29 cellular contexts compared by ENCODE assay signal in the genomic region with DNA sequence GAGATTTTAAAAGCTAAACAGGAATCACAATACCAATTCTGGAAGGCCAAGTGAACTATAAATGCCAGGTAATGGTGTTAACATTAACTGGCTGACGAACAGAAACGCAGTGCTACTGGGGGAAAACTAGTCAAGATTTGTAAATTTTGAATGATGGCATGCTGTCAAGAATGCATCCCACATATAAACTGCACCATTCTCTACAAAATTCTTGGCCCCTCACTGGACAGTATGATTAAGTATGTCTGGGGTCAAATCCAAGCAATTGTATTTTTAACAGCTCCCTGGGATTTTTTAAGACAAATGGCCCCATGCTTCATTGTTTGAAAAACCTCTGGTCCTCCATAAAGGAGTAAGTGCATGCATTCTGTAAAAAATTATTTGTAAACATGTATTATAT.
"Had no signal": no experiment of that assay in that cellular context is flagged by ENCODE, and none has a peak within 500 bp of the region (broad histone marks: within the 10 kb centered on the region; RNA-seq: fewer than 3 reads in every experiment).

No MANE protein-coding gene starts in this region.

- H3K27me3 ChIP-seq: testis, thyroid gland, tibial nerve, upper lobe of left lung, upper lobe of right lung, uterus, vagina had no signal

- FAIRE-seq: urothelium cell line had no signal

- H3K9me3 ChIP-seq: suprapubic skin, testis, thoracic aorta, thyroid gland, tibial artery, transverse colon, upper lobe of left lung, upper lobe of right lung, uterus, vagina had no signal

- H3K4me1 ChIP-seq: stomach, suprapubic skin, testis, thyroid gland, tibial artery, tibial nerve, transverse colon, upper lobe of right lung, uterus, vagina had no signal

- H3K4me1 Mint-ChIP-seq: stimulated activated effector memory CD8-positive, alpha-beta T cell treated with anti-CD3 and anti-CD28 coated beads, Interleukin-12 subunit alpha, Interleukin-12 subunit beta, amount 100 ng/mL, for 72 hours; stimulated activated memory B cell treated with anti-CD40 and anti-IgM and Interleukin-4, amounts not matched to agents 10 μg/mL and 1 μg/mL and 100 μg/mL, for 72 hours; stimulated activated naive B cell treated with anti-CD40 and anti-IgM and Interleukin-4, amounts not matched to agents 10 μg/mL and 1 μg/mL and 100 μg/mL, for 72 hours had no signal

- H3K27me3 Mint-ChIP-seq: stimulated activated naive CD8-positive, alpha-beta T cell treated with anti-CD3 and anti-CD28 coated beads, Interleukin-15, amount 100 ng/mL, for 72 hours had no signal

- H3K27ac Mint-ChIP-seq: stimulated activated effector memory CD8-positive, alpha-beta T cell treated with anti-CD3 and anti-CD28 coated beads, Interleukin-12 subunit alpha, Interleukin-12 subunit beta, amount 100 ng/mL, for 72 hours; stimulated activated memory B cell treated with anti-CD40 and anti-IgM and Interleukin-4, amounts not matched to agents 10 μg/mL and 1 μg/mL and 100 μg/mL, for 72 hours; stimulated activated naive B cell treated with anti-CD40 and anti-IgM and Interleukin-4, amounts not matched to agents 10 μg/mL and 1 μg/mL and 100 μg/mL, for 72 hours; stimulated activated naive CD8-positive, alpha-beta T cell treated with anti-CD3 and anti-CD28 coated beads, Interleukin-15, amount 100 ng/mL, for 72 hours; stimulated activated naive CD8-positive, alpha-beta T cell treated with anti-CD3 and anti-CD28 coated beads, Interleukin-15, Interleukin-2, amounts not matched to agents 100 ng/mL and 50 ng/mL, for 24 hours; type B pancreatic cell had no signal

- DNase-seq: stimulated activated CD4-positive, alpha-beta T cell treated with anti-CD3 and anti-CD28 coated beads, Interleukin-2, amount 100 ng/mL, for 48 hours; stimulated activated CD4-positive, alpha-beta T cell treated with anti-CD3 and anti-CD28 coated beads, Interleukin-4, amount 100 ng/mL, for 1 hour; stimulated activated CD4-positive, alpha-beta T cell treated with anti-CD3 and anti-CD28 coated beads, Interleukin-4, amount 100 ng/mL, for 24 hours; stimulated activated CD4-positive, alpha-beta T cell treated with anti-CD3 and anti-CD28 coated beads, Interleukin-4, amount 100 ng/mL, for 4 hours; stimulated activated CD8-positive, alpha-beta memory T cell treated with anti-CD3 and anti-CD28 coated beads, Interleukin-4, amount 100 ng/mL, for 48 hours; stimulated activated naive B cell treated with anti-CD40 and anti-IgM and Interleukin-4, amounts not matched to agents 10 μg/mL and 1 μg/mL and 100 μg/mL, for 72 hours; stimulated activated naive CD4-positive, alpha-beta T cell; stimulated activated naive CD4-positive, alpha-beta T cell treated with Interleukin-2 at 50 U/mL for 16 hours; stimulated activated naive CD8-positive, alpha-beta T cell treated with anti-CD3 and anti-CD28 coated beads, Interleukin-15, amount 100 ng/mL, for 72 hours; stimulated activated naive CD8-positive, alpha-beta T cell treated with anti-CD3 and anti-CD28 coated beads, Interleukin-15, Interleukin-2, amounts not matched to agents 100 U/mL and 50 U/mL, for 24 hours; stomach; substantia nigra; testis; thyroid gland; tibial artery; transverse colon; trophoblast cell; upper lobe of left lung; upper lobe of right lung; uterus had no signal

- H3K36me3 ChIP-seq: stomach, suprapubic skin, thoracic aorta, thyroid gland, tibial artery, tibial nerve, transverse colon, upper lobe of left lung, upper lobe of right lung, uterus, vagina had no signal

- H3K4me3 ChIP-seq: stomach, suprapubic skin, testis, thoracic aorta, thyroid gland, tibial artery, tibial nerve, transverse colon, upper lobe of left lung, upper lobe of right lung, uterus, vagina had no signal

- H3K36me3 Mint-ChIP-seq: stimulated activated effector memory CD8-positive, alpha-beta T cell treated with anti-CD3 and anti-CD28 coated beads, Interleukin-12 subunit alpha, Interleukin-12 subunit beta, amount 100 ng/mL, for 72 hours; stimulated activated memory B cell treated with anti-CD40 and anti-IgM and Interleukin-4, amounts not matched to agents 10 μg/mL and 1 μg/mL and 100 μg/mL, for 72 hours; type B pancreatic cell had no signal

- H3K27ac ChIP-seq: stomach, suprapubic skin, testis, thoracic aorta, thyroid gland, tibial artery, tibial nerve, transverse colon, upper lobe of left lung, upper lobe of right lung, uterus, vagina had no signal

- H3K9me3 Mint-ChIP-seq: stimulated activated effector memory CD8-positive, alpha-beta T cell treated with anti-CD3 and anti-CD28 coated beads, Interleukin-12 subunit alpha, Interleukin-12 subunit beta, amount 100 ng/mL, for 72 hours; stimulated activated naive CD8-positive, alpha-beta T cell treated with anti-CD3 and anti-CD28 coated beads, Interleukin-15, amount 100 ng/mL, for 72 hours; stimulated activated naive CD8-positive, alpha-beta T cell treated with anti-CD3 and anti-CD28 coated beads, Interleukin-15, Interleukin-2, amounts not matched to agents 100 ng/mL and 50 ng/mL, for 24 hours; type B pancreatic cell had no signal

- H3K4me3 Mint-ChIP-seq: stimulated activated effector memory CD8-positive, alpha-beta T cell treated with anti-CD3 and anti-CD28 coated beads, Interleukin-12 subunit alpha, Interleukin-12 subunit beta, amount 100 ng/mL, for 72 hours; stimulated activated memory B cell treated with anti-CD40 and anti-IgM and Interleukin-4, amounts not matched to agents 10 μg/mL and 1 μg/mL and 100 μg/mL, for 72 hours; stimulated activated naive B cell treated with anti-CD40 and anti-IgM and Interleukin-4, amounts not matched to agents 10 μg/mL and 1 μg/mL and 100 μg/mL, for 72 hours; stimulated activated naive CD8-positive, alpha-beta T cell treated with anti-CD3 and anti-CD28 coated beads, Interleukin-15, amount 100 ng/mL, for 72 hours; stimulated activated naive CD8-positive, alpha-beta T cell treated with anti-CD3 and anti-CD28 coated beads, Interleukin-15, Interleukin-2, amounts not matched to agents 100 ng/mL and 50 ng/mL, for 24 hours; type B pancreatic cell had no signal
